ENCODE assay signal across 9 cellular contexts in the genomic region with DNA sequence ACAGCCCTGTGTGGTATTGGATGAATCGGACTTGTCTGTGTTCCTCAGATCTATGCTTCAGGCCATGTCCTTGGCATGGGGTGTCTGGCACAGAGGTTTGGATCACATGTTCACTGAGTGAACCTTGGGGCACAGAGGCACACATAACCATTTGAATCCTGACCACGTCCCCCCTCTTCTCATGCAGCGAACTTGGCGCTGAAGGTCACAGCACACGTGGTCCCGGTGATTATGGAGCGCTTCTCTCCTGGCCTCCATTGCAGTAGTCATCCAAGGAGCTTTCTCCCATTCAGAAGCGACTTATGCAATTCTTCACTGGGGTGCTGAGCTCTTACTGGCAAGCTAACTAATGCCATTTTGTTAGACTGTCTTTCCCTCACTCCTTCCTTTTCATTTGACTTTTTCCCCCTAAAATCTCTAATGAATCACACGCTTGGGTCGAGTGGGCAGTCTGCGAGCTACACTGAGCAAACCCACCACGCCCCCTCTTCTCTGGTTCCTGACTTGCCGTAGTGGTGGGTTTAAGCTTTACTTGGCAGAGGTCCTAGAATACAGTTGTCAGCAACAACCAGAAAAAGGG. TPM values are rescaled to one million over a fixed set of nuclear protein-coding genes. Genes with fewer than 3 reads are reported as not detected.
DNase-seq lines count a peak whose midpoint lies in the region; ATAC-seq and TF ChIP-seq lines count a peak whose summit lies in the region.
"Had no signal": no experiment of that assay in that cellular context is flagged by ENCODE, and none has a peak within 500 bp of the region (broad histone marks: within the 10 kb centered on the region; RNA-seq: fewer than 3 reads in every experiment).

No MANE protein-coding gene starts in this region.

- in situ Hi-C loops in G401 (cut with HindIII; ENCODE audit: low sequenced_read_pairs) = no loop called here

- no peak for TF ChIP-seq CTCF in omental fat pad (IDR thresholded peaks at IDR 0.05)

- peak; percentile 61 for DNase-seq in G401 (ENCODE audit: low spot score)
- DNase-seq in NCI-H226 = peak; percentile 26
- no peak for DNase-seq in omental fat pad (ENCODE audit: low spot score)
- no peak for DNase-seq in activated gamma-delta T cell (lab: John Stamatoyannopoulos, UW)

- peak; percentile 28 for ATAC-seq in esophagus mucosa
- peak; percentile 58 for ATAC-seq in omental fat pad (ENCODE audit: low FRiP score)
- no peak for ATAC-seq in HG02840 (IDR thresholded peaks at IDR 0.05; ENCODE audit: low FRiP score, unreplicated experiment)
- ATAC-seq in GM18520 (IDR thresholded peaks at IDR 0.05; ENCODE audit: unreplicated experiment) = no peak
- no peak for ATAC-seq in HG03135 (IDR thresholded peaks at IDR 0.05; ENCODE audit: unreplicated experiment)

RNA-seq across cellular contexts. Expression of a gene that starts 59.4 kb away (rescaled TPM):
- 3.8 and 8.6 TPM in 2 replicates for total RNA-seq in G401 (2014; rRNA removed; shearing (Covaris generic))
- total RNA-seq in esophagus mucosa (0.20 TPM), omental fat pad (1 to 10 TPM in 1 of 4 donors, under 1 TPM in 2, not detected in 1; 0.75 to 2.4 (median 0.96) TPM)
- total RNA-seq: HT-29 had no signal

Comparison
In these comparisons a context has a peak if more than half of its experiments do, and no peak if none do; other contexts are left out.
1. DNase-seq: peak in G401 (single experiment) and NCI-H226 (single experiment); none in omental fat pad (single experiment) and activated gamma-delta T cell (single experiment).
2. ATAC-seq: peak in esophagus mucosa (single experiment) and omental fat pad (single experiment); none in HG02840 (single experiment), GM18520 (single experiment) and HG03135 (single experiment).